Comparison of ENCODE assay signal across 10 cellular contexts in genomic region chr2:191152841-191153240, GRCh38. TPM values are rescaled to one million over a fixed set of nuclear protein-coding genes. Genes with fewer than 3 reads are reported as not detected.
DNase-seq lines count a peak whose midpoint lies in the region; ATAC-seq and TF ChIP-seq lines count a peak whose summit lies in the region.
"Had no signal": no experiment of that assay in that cellular context is flagged by ENCODE, and none has a peak within 500 bp of the region (broad histone marks: within the 10 kb centered on the region; RNA-seq: fewer than 3 reads in every experiment).

No MANE protein-coding gene starts in this region.

- H4K20me1 ChIP-seq in neural progenitor cell (ENCODE audit: low read depth): no peaks in the 10 kb centered on the region

- H3K4me1 ChIP-seq in neural progenitor cell: no peaks in the 10 kb centered on the region

- H3K4me2 ChIP-seq in neural progenitor cell: no peak overlapping the region

- H3K27ac Mint-ChIP-seq in activated naive CD8-positive, alpha-beta T cell treated with anti-CD3 and anti-CD28 coated beads, Interleukin-2, amount 50 U/mL, for 24 hours: peak overlapping the region; percentile 80
- H3K27ac Mint-ChIP-seq in neural progenitor cell: no peak overlapping the region

- H3F3A ChIP-seq in neural progenitor cell (ENCODE audit: low read depth): no peaks in the 10 kb centered on the region

- peaks cover 6% of the 10 kb centered on the region for H3K36me3 Mint-ChIP-seq in activated naive CD8-positive, alpha-beta T cell treated with anti-CD3 and anti-CD28 coated beads, Interleukin-2, amount 50 U/mL, for 24 hours (ENCODE audit: low read depth)
- H3K36me3 Mint-ChIP-seq in neural progenitor cell: no peaks in the 10 kb centered on the region

- no peaks in the 10 kb centered on the region for H3K9me3 Mint-ChIP-seq in activated naive CD8-positive, alpha-beta T cell treated with anti-CD3 and anti-CD28 coated beads, Interleukin-2, amount 50 U/mL, for 24 hours
- H3K9me3 Mint-ChIP-seq in neural progenitor cell: no peaks in the 10 kb centered on the region

- no peaks in the 10 kb centered on the region for H3K9me3 ChIP-seq in neural progenitor cell (ENCODE audit: low read depth)

- no peaks in the 10 kb centered on the region for H3K27me3 Mint-ChIP-seq in activated naive CD8-positive, alpha-beta T cell treated with anti-CD3 and anti-CD28 coated beads, Interleukin-2, amount 50 U/mL, for 24 hours
- H3K27me3 Mint-ChIP-seq in neural progenitor cell (ENCODE audit: insufficient read depth, low read depth): peaks cover 9% of the 10 kb centered on the region

- DNase-seq in GM12865 (ENCODE audit: low read depth) (peak; percentile 32), lung microvascular endothelial cell (ENCODE audit: low read depth in 2 of 2) (peak; percentile 24 to 26), mucosa of gallbladder (ENCODE audit: low spot score) (no peak), neural progenitor cell (ENCODE audit: low spot score) (no peak)
- no peak for DNase-seq in activated naive CD8-positive, alpha-beta T cell treated with anti-CD3 and anti-CD28 coated beads, Interleukin-2, amount 50 U/mL, for 24 hours
- DNase-seq: head of caudate nucleus, NCI-H1105, posterior cingulate gyrus had no signal

- H3K27me3 ChIP-seq in neural progenitor cell: peaks cover 43% of the 10 kb centered on the region

- H3K4me3 ChIP-seq in GM12865 (ENCODE audit: low read depth, low read length) (no peak overlapping the region), neural progenitor cell (no peak overlapping the region)

- H3K4me3 Mint-ChIP-seq in activated naive CD8-positive, alpha-beta T cell treated with anti-CD3 and anti-CD28 coated beads, Interleukin-2, amount 50 U/mL, for 24 hours: no peak overlapping the region
- H3K4me3 Mint-ChIP-seq in neural progenitor cell: no peak overlapping the region

- no peak overlapping the region for H3K27ac ChIP-seq in neural progenitor cell

- no peak overlapping the region for H3K9ac ChIP-seq in neural progenitor cell

- TF ChIP-seq CTCF in GM12865 (IDR thresholded peaks at IDR 0.05; ENCODE audit: insufficient read depth, low read depth, low read length, missing control alignments) (no peak), neural progenitor cell (IDR thresholded peaks at IDR 0.05) (no peak)

- ATAC-seq in HG03565 (IDR thresholded peaks at IDR 0.05; ENCODE audit: unreplicated experiment) (peak; percentile 35), GM18870 (IDR thresholded peaks at IDR 0.05; ENCODE audit: unreplicated experiment) (no peak)
- ATAC-seq in activated naive CD8-positive, alpha-beta T cell treated with anti-CD3 and anti-CD28 coated beads, Interleukin-2, amount 50 U/mL, for 24 hours: peak; percentile 12

- no peaks in the 10 kb centered on the region for H3K36me3 ChIP-seq in neural progenitor cell

- no peak overlapping the region for H2AFZ ChIP-seq in neural progenitor cell (replicated peaks)

- H3K79me2 ChIP-seq in neural progenitor cell (ENCODE audit: low read depth): no peaks in the 10 kb centered on the region

- peaks cover 61% of the 10 kb centered on the region for H3K4me1 Mint-ChIP-seq in activated naive CD8-positive, alpha-beta T cell treated with anti-CD3 and anti-CD28 coated beads, Interleukin-2, amount 50 U/mL, for 24 hours
- H3K4me1 Mint-ChIP-seq in neural progenitor cell: peaks cover 31% of the 10 kb centered on the region

RNA-seq across cellular contexts. Expression of gene STAT4, which starts 2.0 kb away (rescaled TPM):
- total RNA-seq in lung microvascular endothelial cell (0.22 and 0.40 TPM in 2 replicates), mucosa of gallbladder (4.8 TPM), neural progenitor cell (ENCODE audit: low replicate concordance) (0.32 and 0.62 TPM in 2 replicates)

Comparison
In these comparisons a context has a peak if more than half of its experiments do, and no peak if none do; other contexts are left out.
1. DNase-seq: peak in GM12865 (single experiment) and lung microvascular endothelial cell (2 of 2); none in activated naive CD8-positive, alpha-beta T cell treated with anti-CD3 and anti-CD28 coated beads, Interleukin-2, amount 50 U/mL, for 24 hours (single experiment), mucosa of gallbladder (single experiment) and neural progenitor cell (single experiment).